In genomic region chr3:197394126-197394463, GRCh38 we compare ENCODE assay signal across 8 cellular contexts.
DNase-seq lines count a peak whose midpoint lies in the region; ATAC-seq lines count a peak whose summit lies in the region.
"Not testable (repeated sequence)": the region's sequence is repeated elsewhere in the genome, so short reads cannot be mapped to it uniquely, and the experiment has no call there.

No MANE protein-coding gene starts in this region.

- peaks cover 44% of the 10 kb centered on the region for H3K27me3 Mint-ChIP-seq in T-helper 17 cell
- H3K27me3 Mint-ChIP-seq in activated naive CD4-positive, alpha-beta T cell treated with anti-CD3 and anti-CD28 coated beads, Interleukin-2, amount 10 ng/mL, durations not matched to agents 7 days and 5 days: peaks cover 22% of the 10 kb centered on the region
- peaks cover 5 to 12% of the 10 kb centered on the region in 2 donors for H3K27me3 Mint-ChIP-seq in natural killer cell treated with Interleukin-12 subunit alpha and Interleukin-12 subunit beta and Interleukin-15 and Interleukin-18, amount 100 ng/mL, for 72 hours

- not testable (repeated sequence) for H3K9me3 ChIP-seq in T-helper 17 cell (ENCODE audit: control insufficient read depth, low read length, poor library complexity, severe bottlenecking); esophagus (ENCODE audit: control insufficient read depth in 2 of 2, insufficient read depth in 1 of 2, low read depth in 1 of 2, low read length in 1 of 2); thymus (ENCODE audit: control insufficient read depth)

- H3K4me3 ChIP-seq in esophagus (ENCODE audit: low read depth in 1 of 2, low read length in 2 of 2); thymus (ENCODE audit: low read length): not testable (repeated sequence)

- peak overlapping the region; percentile 93 to 97 for H3K27ac ChIP-seq in esophagus (ENCODE audit: low read depth in 2 of 2, low read length in 1 of 2)
- H3K27ac ChIP-seq in thymus (ENCODE audit: low read depth): peak overlapping the region; percentile 77

- DNase-seq in T-helper 17 cell; activated naive CD4-positive, alpha-beta T cell treated with anti-CD3 and anti-CD28 coated beads, Interleukin-2, amount 10 ng/mL, durations not matched to agents 7 days and 5 days; natural killer cell treated with Interleukin-12 subunit alpha and Interleukin-12 subunit beta and Interleukin-15 and Interleukin-18, amount 100 ng/mL, for 72 hours (ENCODE audit: low spot score): not testable (repeated sequence)

- peak overlapping the region; percentile 67 for H3K27ac Mint-ChIP-seq in T-helper 17 cell
- peak overlapping the region; percentile 52 for H3K27ac Mint-ChIP-seq in activated naive CD4-positive, alpha-beta T cell treated with anti-CD3 and anti-CD28 coated beads, Interleukin-2, amount 10 ng/mL, durations not matched to agents 7 days and 5 days
- H3K27ac Mint-ChIP-seq in natural killer cell treated with Interleukin-12 subunit alpha and Interleukin-12 subunit beta and Interleukin-15 and Interleukin-18, amount 100 ng/mL, for 72 hours: peak overlapping the region in 1 of 2 donors; percentile 34

- peaks cover 0 to 18% of the 10 kb centered on the region in 2 donors for H3K4me1 ChIP-seq in esophagus (ENCODE audit: control insufficient read depth in 2 of 2, insufficient read depth in 2 of 2, low read length in 1 of 2)
- not testable (repeated sequence) for H3K4me1 ChIP-seq in thymus (ENCODE audit: control insufficient read depth, insufficient read depth, low read length)

- H3K4me3 Mint-ChIP-seq in T-helper 17 cell; activated naive CD4-positive, alpha-beta T cell treated with anti-CD3 and anti-CD28 coated beads, Interleukin-2, amount 10 ng/mL, durations not matched to agents 7 days and 5 days: not testable (repeated sequence)
- peak overlapping the region; percentile 55 for H3K4me3 Mint-ChIP-seq in natural killer cell treated with Interleukin-12 subunit alpha and Interleukin-12 subunit beta and Interleukin-15 and Interleukin-18, amount 100 ng/mL, for 72 hours

- not testable (repeated sequence) for H3K36me3 Mint-ChIP-seq in T-helper 17 cell (ENCODE audit: low read depth); activated naive CD4-positive, alpha-beta T cell treated with anti-CD3 and anti-CD28 coated beads, Interleukin-2, amount 10 ng/mL, durations not matched to agents 7 days and 5 days; natural killer cell treated with Interleukin-12 subunit alpha and Interleukin-12 subunit beta and Interleukin-15 and Interleukin-18, amount 100 ng/mL, for 72 hours

- ATAC-seq in GM18499 (IDR thresholded peaks at IDR 0.05; ENCODE audit: insufficient read depth, unreplicated experiment): peak; percentile 34
- ATAC-seq in GM21515 (IDR thresholded peaks at IDR 0.05; ENCODE audit: unreplicated experiment): peak; percentile 54
- ATAC-seq in HG03095 (IDR thresholded peaks at IDR 0.05; ENCODE audit: unreplicated experiment): peak; percentile 40
- not testable (repeated sequence) for ATAC-seq in T-helper 17 cell; natural killer cell treated with Interleukin-12 subunit alpha and Interleukin-12 subunit beta and Interleukin-15 and Interleukin-18, amount 100 ng/mL, for 72 hours

- not testable (repeated sequence) for H3K9me3 Mint-ChIP-seq in activated naive CD4-positive, alpha-beta T cell treated with anti-CD3 and anti-CD28 coated beads, Interleukin-2, amount 10 ng/mL, durations not matched to agents 7 days and 5 days; natural killer cell treated with Interleukin-12 subunit alpha and Interleukin-12 subunit beta and Interleukin-15 and Interleukin-18, amount 100 ng/mL, for 72 hours

- not testable (repeated sequence) for H3K27me3 ChIP-seq in esophagus (ENCODE audit: control insufficient read depth in 1 of 2, insufficient read depth in 2 of 2, low read length in 2 of 2); thymus (ENCODE audit: control insufficient read depth, insufficient read depth)

- CTCF ChIA-PET in activated naive CD4-positive, alpha-beta T cell treated with anti-CD3 and anti-CD28 coated beads, Interleukin-2, amount 10 ng/mL, durations not matched to agents 7 days and 5 days (lab: Charles Lee): interaction anchor here (0.8 kb wide), 1 partner anchor 68 kb away, joined by 3 read pairs; no protein-coding TSS in a partner anchor

- 60 to 66% methylated on average over 8 of the region's 8 CpGs for WGBS in esophagus, 2 donors
- 95% methylated on average over 8 of the region's 8 CpGs for WGBS in thymus

- H3K4me1 Mint-ChIP-seq in T-helper 17 cell; activated naive CD4-positive, alpha-beta T cell treated with anti-CD3 and anti-CD28 coated beads, Interleukin-2, amount 10 ng/mL, durations not matched to agents 7 days and 5 days: not testable (repeated sequence)
- peaks cover 0 to 18% of the 10 kb centered on the region in 2 donors for H3K4me1 Mint-ChIP-seq in natural killer cell treated with Interleukin-12 subunit alpha and Interleukin-12 subunit beta and Interleukin-15 and Interleukin-18, amount 100 ng/mL, for 72 hours (ENCODE audit: low read depth in 2 of 2)

- not testable (repeated sequence) for H3K36me3 ChIP-seq in esophagus (ENCODE audit: control insufficient read depth in 2 of 2, insufficient read depth in 2 of 2, low read length in 1 of 2); thymus (ENCODE audit: control insufficient read depth, insufficient read depth)
